8 cellular contexts compared by ENCODE assay signal in the genomic region with DNA sequence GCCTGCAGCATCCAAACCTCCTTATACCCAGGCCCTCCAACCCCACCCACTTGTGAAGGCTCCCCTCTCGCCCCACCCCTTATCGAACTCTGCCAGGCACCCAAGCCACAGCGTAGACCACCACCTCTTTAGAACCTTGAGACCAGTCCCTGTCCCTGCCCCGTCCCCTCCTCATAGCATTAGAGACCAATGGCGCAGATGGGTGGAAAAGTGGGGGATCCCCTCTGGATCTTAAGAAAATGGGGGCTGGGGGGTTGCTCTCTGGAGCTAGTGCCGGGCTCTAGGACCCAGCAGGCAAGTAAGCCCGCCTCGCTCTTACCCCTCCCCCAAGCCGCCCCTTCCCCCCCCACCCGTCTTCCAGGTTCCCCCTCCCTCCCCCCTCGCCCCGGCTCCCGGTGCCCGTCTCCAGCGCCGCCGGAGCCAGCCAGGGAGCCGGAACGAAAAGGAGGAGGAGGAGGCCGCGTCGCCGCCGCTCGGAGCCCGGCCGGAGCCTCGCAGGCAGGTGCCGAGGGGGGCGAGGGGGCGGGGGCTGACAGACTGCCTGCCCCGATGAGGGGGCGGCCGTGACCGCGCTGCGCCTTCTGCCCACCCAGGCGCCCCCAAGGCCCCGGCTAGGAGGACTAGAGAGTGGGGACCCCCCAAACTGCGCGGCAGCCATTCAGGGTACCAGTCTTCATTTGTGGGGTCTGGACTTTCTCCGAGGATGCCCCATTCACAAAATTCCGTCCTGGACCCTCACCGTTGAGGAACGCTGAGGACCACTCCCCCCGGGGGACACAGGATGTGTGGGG. TPM values are rescaled to one million over a fixed set of nuclear protein-coding genes. Genes with fewer than 3 reads are reported as not detected.
DNase-seq lines count a peak whose midpoint lies in the region; FAIRE-seq and TF ChIP-seq lines count a peak whose summit lies in the region.

A gene with protein sequence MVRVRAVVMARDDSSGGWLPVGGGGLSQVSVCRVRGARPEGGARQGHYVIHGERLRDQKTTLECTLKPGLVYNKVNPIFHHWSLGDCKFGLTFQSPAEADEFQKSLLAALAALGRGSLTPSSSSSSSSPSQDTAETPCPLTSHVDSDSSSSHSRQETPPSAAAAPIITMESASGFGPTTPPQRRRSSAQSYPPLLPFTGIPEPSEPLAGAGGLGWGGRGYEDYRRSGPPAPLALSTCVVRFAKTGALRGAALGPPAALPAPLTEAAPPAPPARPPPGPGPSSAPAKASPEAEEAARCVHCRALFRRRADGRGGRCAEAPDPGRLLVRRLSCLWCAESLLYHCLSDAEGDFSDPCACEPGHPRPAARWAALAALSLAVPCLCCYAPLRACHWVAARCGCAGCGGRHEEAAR (plus strand): TSS at position 388 of the 791 bp plus-strand sequence. CDS start 1,606 bp downstream, outside the sequence.

- CTCF ChIA-PET in H1 (lab: Charles Lee; ENCODE audit: partially characterized antibody) = interaction anchor here (0.7 to 1.1 kb wide), 3 partner anchors 14 to 70 kb away, joined by 3 read pairs; a partner anchor contains a TSS

- H2BK20ac ChIP-seq in H9 (ENCODE audit: low read depth, low read length, poor library complexity, severe bottlenecking) (no peak within 1 kb of the TSS), H1 (ENCODE audit: low read length) (no peak within 1 kb of the TSS)

- TF ChIP-seq POLR2A in H1 (IDR thresholded peaks at IDR 0.05; ENCODE audit: control extremely low read depth in 1 of 2, low read depth in 2 of 2, low read length in 2 of 2) (peak in 1 of 2 experiments; percentile 37; a peak in 1 of 3 replicates), uterus (IDR thresholded peaks at IDR 0.05) (no peak)

- H3K4me1 ChIP-seq in H9 (ENCODE audit: insufficient read depth, low read length) = no peaks in the 10 kb centered on the region; the same call in 1 of the 2 replicates
- peaks cover 10 to 23% (median 14%) of the 10 kb centered on the region in 4 experiments for H3K4me1 ChIP-seq in H1 (replicated peaks in 1 of 4; ENCODE audit: control insufficient read depth in 3 of 4, insufficient read depth in 4 of 4, low read length in 3 of 4)
- H3K4me1 ChIP-seq in mesendoderm (ENCODE audit: control insufficient read depth, low read depth, low read length) = peaks cover 3% of the 10 kb centered on the region
- peaks cover 0 to 19% of the 10 kb centered on the region in 2 donors for H3K4me1 ChIP-seq in uterus

- H2BK120ac ChIP-seq in H9 (ENCODE audit: low read depth, low read length, poor library complexity, severe bottlenecking) = peak within 1 kb of the TSS; percentile 15
- H2BK120ac ChIP-seq in H1 (replicated peaks; ENCODE audit: low read depth, low read length) = peak within 1 kb of the TSS; percentile 82
- no peak within 1 kb of the TSS for H2BK120ac ChIP-seq in mesendoderm (ENCODE audit: low read depth, low read length)

- no peak for TF ChIP-seq EP300 in H1 (IDR thresholded peaks at IDR 0.05; ENCODE audit: borderline replicate concordance in 1 of 2, low read depth in 2 of 2, low read length in 2 of 2)

- H3K9ac ChIP-seq in H9 (ENCODE audit: extremely low read depth, insufficient read length, low read length) = peak within 1 kb of the TSS; percentile 63
- H3K9ac ChIP-seq in H1 (replicated peaks in 1 of 4; ENCODE audit: extremely low read depth in 1 of 4, low read depth in 3 of 4, low read length in 3 of 4) = peak within 1 kb of the TSS; percentile 66 to 80 (median 74)
- H3K9ac ChIP-seq in mesendoderm (ENCODE audit: low read length) = peak within 1 kb of the TSS; percentile 78

- no CpG with 5 or more reads among the region's 46 CpGs for WGBS in H9 (ENCODE audit: extremely low coverage, insufficient read length, low lambda C conversion rate)
- whole genome bisulfite sequencing in H1 (ENCODE audit: extremely low coverage in 1 of 2, insufficient coverage in 1 of 2, insufficient read length in 1 of 2, insufficient replicate concordance in 2 of 2, low coverage in 1 of 2, low lambda C conversion rate in 2 of 2, missing lambda C conversion rate in 1 of 2), 2 experiments = 1% methylated on average over 12 of the region's 46 CpGs; no CpG with 5 or more reads in 1 of the 2 experiments
- WGBS in mesendoderm (ENCODE audit: extremely low coverage, insufficient coverage, low lambda C conversion rate) = no CpG with 5 or more reads among the region's 46 CpGs

- H3K18ac ChIP-seq in H9 (ENCODE audit: insufficient read length, low read depth, low read length) = peak within 1 kb of the TSS; percentile 64
- peak within 1 kb of the TSS; percentile 97 for H3K18ac ChIP-seq in H1 (ENCODE audit: extremely low read depth, low read length)
- peak within 1 kb of the TSS; percentile 69 for H3K18ac ChIP-seq in mesendoderm (ENCODE audit: low read length)

- no peak within 1 kb of the TSS for H3K27ac ChIP-seq in H9 (ENCODE audit: insufficient read length, low read depth, low read length)
- peak within 1 kb of the TSS; percentile 74 for H3K27ac ChIP-seq in H1 (ENCODE audit: low read depth, low read length)
- peak within 1 kb of the TSS; percentile 19 for H3K27ac ChIP-seq in mesendoderm (ENCODE audit: low read depth, low read length)
- peak within 1 kb of the TSS; percentile 42 to 51 for H3K27ac ChIP-seq in uterus

- H2AK5ac ChIP-seq in H9 (ENCODE audit: insufficient read length, low read length) (no peak within 1 kb of the TSS), H1 (ENCODE audit: low read depth, low read length) (no peak within 1 kb of the TSS), mesendoderm (ENCODE audit: low read length) (no peak within 1 kb of the TSS)

- H3K56ac ChIP-seq in H9 (ENCODE audit: insufficient read length, low read depth, low read length) = no peak within 1 kb of the TSS
- peak within 1 kb of the TSS; percentile 97 for H3K56ac ChIP-seq in H1 (replicated peaks; ENCODE audit: insufficient read length, low read depth, low read length)
- H3K56ac ChIP-seq in mesendoderm (ENCODE audit: low read length) = peak within 1 kb of the TSS; percentile 84

- peaks cover 35% of the 10 kb centered on the region for H3K23me2 ChIP-seq in H9 (ENCODE audit: insufficient read length, low read depth, low read length, poor library complexity, severe bottlenecking)
- H3K23me2 ChIP-seq in H1 (ENCODE audit: low read depth, low read length) = peaks cover 12% of the 10 kb centered on the region

- H3K9me3 ChIP-seq in H9 (ENCODE audit: control insufficient read depth, low read depth, low read length) = no peaks in the 10 kb centered on the region
- no peaks in the 10 kb centered on the region for H3K9me3 ChIP-seq in H1 (ENCODE audit: insufficient read depth in 2 of 2, low read depth in 1 of 2, low read length in 1 of 2)
- H3K9me3 ChIP-seq in uterus = no peaks in the 10 kb centered on the region

- H3K4ac ChIP-seq in H9 (ENCODE audit: low read depth, low read length) = no peak within 1 kb of the TSS
- H3K4ac ChIP-seq in H1 (replicated peaks; ENCODE audit: insufficient read length, low read depth, low read length) = peak within 1 kb of the TSS; percentile 87
- no peak within 1 kb of the TSS for H3K4ac ChIP-seq in mesendoderm (ENCODE audit: low read depth, low read length)

- H4K20me1 ChIP-seq in H9 (ENCODE audit: control insufficient read depth, insufficient read depth, insufficient read length) (no peaks in the 10 kb centered on the region), H1 (replicated peaks in 1 of 2; ENCODE audit: control insufficient read depth in 1 of 2, insufficient read depth in 2 of 2, low read length in 2 of 2) (peaks cover 0 to 6% of the 10 kb centered on the region in 2 experiments)

- no peaks in the 10 kb centered on the region for H3K9me3 Mint-ChIP-seq in H9

- H2BK12ac ChIP-seq in H9 (ENCODE audit: insufficient read length, low read depth, low read length) (no peak within 1 kb of the TSS), H1 (ENCODE audit: low read depth, low read length) (0 out of 2 replicates have a peak within 1 kb of the TSS, but pooled peaks have one; percentile 39)

- TF ChIP-seq CTCF in H9 (conservative IDR thresholded peaks at IDR 0.05) = no peak
- no peak for TF ChIP-seq CTCF in H1 (IDR thresholded peaks at IDR 0.05; ENCODE audit: control extremely low read depth in 1 of 3, insufficient read depth in 1 of 3, low read depth in 1 of 3, low read length in 3 of 3)
- no peak for TF ChIP-seq CTCF in uterus (IDR thresholded peaks at IDR 0.05)

- peaks cover 7% of the 10 kb centered on the region; the same call in 1 of the 2 replicates for H3K27me3 Mint-ChIP-seq in H9 (ENCODE audit: low read depth)

- no peak within 1 kb of the TSS for H2BK15ac ChIP-seq in H9 (ENCODE audit: low read depth, low read length)
- no peak within 1 kb of the TSS; the same call in 1 of the 2 replicates for H2BK15ac ChIP-seq in H1 (ENCODE audit: low read length)
- no peak within 1 kb of the TSS for H2BK15ac ChIP-seq in mesendoderm (replicated peaks; ENCODE audit: low read depth)

- peak within 1 kb of the TSS; percentile 85 to 97 (median 97) for H3K27ac Mint-ChIP-seq in H9

- POLR2A ChIA-PET in H1 (lab: Charles Lee; ENCODE audit: partially characterized antibody) = interaction anchor here (0.6 to 4.3 kb wide), 16 partner anchors 13 to 230 kb away, joined by 3 to 38 read pairs (median 3); a partner anchor contains a TSS

- no peak within 1 kb of the TSS for H3T11ph ChIP-seq in H9 (ENCODE audit: low read length)

- H2AFZ ChIP-seq in H9 (ENCODE audit: low read length) (peak within 1 kb of the TSS; percentile 70), H1 (ENCODE audit: low read length) (peak within 1 kb of the TSS; percentile 11; the same call in 1 of the 2 replicates)

- H3K36me3 ChIP-seq in H1 (ENCODE audit: control insufficient read depth in 2 of 4, insufficient read depth in 4 of 4, low read length in 3 of 4) (peaks cover 2 to 14% (median 6%) of the 10 kb centered on the region in 4 experiments; a peak in 3 of 8 replicates), mesendoderm (ENCODE audit: control insufficient read depth, insufficient read depth, low read length) (no peaks in the 10 kb centered on the region), uterus (no peaks in the 10 kb centered on the region)

- DNase-seq in AG20443 (ENCODE audit: low spot score) = peak; percentile 66
- no peak for DNase-seq in H9
- peak; percentile 66 for DNase-seq in RKO (ENCODE audit: low spot score)
- peak in 1 of 2 experiments; percentile 81 for DNase-seq in H1 (ENCODE audit: low read depth in 1 of 2, low spot score in 2 of 2)
- no peak for DNase-seq in mesendoderm
- peak in 1 of 2 donors; percentile 35 for DNase-seq in uterus
- no peak for DNase-seq in AML-193 (lab: John Stamatoyannopoulos, UW)
- no peak for DNase-seq in NCI-H1092 treated with DMSO at 0.1 percent for 48 hours (lab: John Stamatoyannopoulos, UW)

- H3K14ac ChIP-seq in H9 (ENCODE audit: insufficient read depth, low read length) (peak within 1 kb of the TSS; percentile 77), H1 (ENCODE audit: insufficient read length) (no peak within 1 kb of the TSS)

- H3K4me1 Mint-ChIP-seq in H9 = peaks cover 39 to 51% of the 10 kb centered on the region in 2 experiments

- no peak within 1 kb of the TSS for H4K5ac ChIP-seq in H9 (ENCODE audit: insufficient read length, low read depth, low read length)
- peak within 1 kb of the TSS; percentile 93 for H4K5ac ChIP-seq in H1 (ENCODE audit: insufficient read length, low read depth, low read length)
- H4K5ac ChIP-seq in mesendoderm (ENCODE audit: low read length) = no peak within 1 kb of the TSS

- H3K4me3 ChIP-seq in H1 (ENCODE audit: extremely low read depth in 1 of 4, insufficient read depth in 2 of 4, low read depth in 3 of 4, low read length in 4 of 4) (peak within 1 kb of the TSS; percentile 93 to 98 (median 96)), mesendoderm (ENCODE audit: low read length) (peak within 1 kb of the TSS; percentile 60), uterus (peak within 1 kb of the TSS; percentile 39 to 46)

- no peak for FAIRE-seq in H1 (lab: Jason Lieb, UNC)

- H3K4me2 ChIP-seq in H9 (ENCODE audit: insufficient read depth, insufficient read length, low read length) (peak within 1 kb of the TSS; percentile 88), H1 (ENCODE audit: insufficient read depth in 1 of 2, low read depth in 2 of 2, low read length in 2 of 2) (peak within 1 kb of the TSS; percentile 92 to 93), mesendoderm (ENCODE audit: low read length) (peak within 1 kb of the TSS; percentile 98)

- intact Hi-C loops in uterus (cut with DNase I; ENCODE audit: low total_unique reads) = no loop called here

- peak within 1 kb of the TSS; percentile 83 to 95 for H3K4me3 Mint-ChIP-seq in H9

- H2BK5ac ChIP-seq in H9 (ENCODE audit: insufficient read length, low read length) = no peak within 1 kb of the TSS
- peak within 1 kb of the TSS; percentile 86; the same call in 1 of the 2 replicates for H2BK5ac ChIP-seq in H1 (ENCODE audit: low read depth, low read length)
- no peak within 1 kb of the TSS for H2BK5ac ChIP-seq in mesendoderm (ENCODE audit: low read length)

- H3K79me1 ChIP-seq in H9 (ENCODE audit: insufficient read depth, low read depth, low read length, poor library complexity, severe bottlenecking) = no peaks in the 10 kb centered on the region
- H3K79me1 ChIP-seq in H1 (ENCODE audit: low read depth, low read length) = peaks cover 4% of the 10 kb centered on the region; the same call in 1 of the 2 replicates
- no peaks in the 10 kb centered on the region for H3K79me1 ChIP-seq in mesendoderm (ENCODE audit: low read length)

- peaks cover 16 to 34% (median 21%) of the 10 kb centered on the region in 3 experiments for H3K36me3 Mint-ChIP-seq in H9 (ENCODE audit: insufficient read depth in 1 of 3, low read depth in 3 of 3)

- H3K23ac ChIP-seq in H9 (ENCODE audit: insufficient read length, low read depth, low read length) (no peak within 1 kb of the TSS), H1 (ENCODE audit: insufficient read length) (no peak within 1 kb of the TSS), mesendoderm (ENCODE audit: low read length) (no peak within 1 kb of the TSS)

- TF ChIP-seq RAD21 in H1 (IDR thresholded peaks at IDR 0.05 in 1 of 2, conservative IDR thresholded peaks at IDR 0.05 in 1 of 2; ENCODE audit: low read depth in 2 of 2, low read length in 2 of 2) = no peak

- H4K91ac ChIP-seq in H9 (ENCODE audit: insufficient read length, low read depth, low read length) = no peak within 1 kb of the TSS
- peak within 1 kb of the TSS; percentile 92 for H4K91ac ChIP-seq in H1 (replicated peaks; ENCODE audit: insufficient read length, low read length)

- H3K27me3 ChIP-seq in H9 (ENCODE audit: insufficient read depth, low read length) (no peaks in the 10 kb centered on the region), H1 (replicated peaks in 1 of 4; ENCODE audit: control insufficient read depth in 3 of 4, extremely low read depth in 1 of 4, insufficient read depth in 3 of 4, low read length in 3 of 4) (no peaks in the 10 kb centered on the region), mesendoderm (ENCODE audit: insufficient read depth, low read length, poor library complexity) (no peaks in the 10 kb centered on the region), uterus (no peaks in the 10 kb centered on the region)

- H3K79me2 ChIP-seq in H9 (ENCODE audit: insufficient read depth, low read length) = no peaks in the 10 kb centered on the region; the same call in 1 of the 2 replicates
- peaks cover 0 to 7% of the 10 kb centered on the region in 2 experiments; a peak in 2 of 4 replicates for H3K79me2 ChIP-seq in H1 (ENCODE audit: control insufficient read depth in 1 of 2, insufficient read depth in 2 of 2, low read length in 2 of 2)
- H3K79me2 ChIP-seq in mesendoderm (ENCODE audit: control insufficient read depth, insufficient read depth, low read length) = no peaks in the 10 kb centered on the region

- H4K8ac ChIP-seq in H9 (replicated peaks; ENCODE audit: insufficient read length, low read depth, low read length) = no peak within 1 kb of the TSS
- peak within 1 kb of the TSS; percentile 91 for H4K8ac ChIP-seq in H1 (ENCODE audit: extremely low read depth, insufficient read depth, low read length)
- H4K8ac ChIP-seq in mesendoderm (ENCODE audit: low read depth, low read length) = no peak within 1 kb of the TSS

RNA-seq across cellular contexts. Expression of the gene that starts here (rescaled TPM):
- total RNA-seq in H9 (2021) (11.5 and 16.4 TPM in 2 replicates), uterus (1 to 10 TPM in 1 of 4 donors, under 1 TPM in 1, not detected in 2; 0.88 to 5.7 TPM)
- total RNA-seq in H1 (2021; fragmentation: NEBNext Ultra II Directional; extraction: Animal tissue kit (Norgen Biotek cat#: 25700)) = 7.1 and 8.1 TPM in 2 replicates
- polyA plus RNA-seq in H1 (2011; rRNA removed) = 10.3 and 13.5 TPM in 2 replicates
- 9.5 TPM for polyA plus RNA-seq in H1 (2011; cell fraction: cytosol; rRNA removed)
- 28.3 TPM for polyA plus RNA-seq in H1 (2011; cell fraction: nucleus; rRNA removed)
- 8.0 to 11.4 TPM (median 9.0 TPM) in 4 replicates for polyA plus RNA-seq in H1 (2012, experiment 1 of 2)
- polyA plus RNA-seq in H1 (2012, experiment 2 of 2) = 4.8 TPM
- 6.6 TPM for polyA plus RNA-seq in H1 (2013, experiment 1 of 2)
- polyA plus RNA-seq in H1 (2013, experiment 2 of 2) = 6.1 TPM
- polyA minus RNA-seq in H1 (2011; rRNA and poly(A)+ RNA removed) = 3.8 and 5.4 TPM in 2 replicates
- 3.0 TPM for polyA minus RNA-seq in H1 (2011; cell fraction: cytosol; rRNA and poly(A)+ RNA removed)
- 16.1 TPM for polyA minus RNA-seq in H1 (2011; cell fraction: nucleus; rRNA and poly(A)+ RNA removed)
- polyA plus RNA-seq in mesendoderm (2013, experiment 1 of 2) = 2.1 TPM
- polyA plus RNA-seq in mesendoderm (2013, experiment 2 of 2) = 2.1 TPM

Comparison
In these comparisons a context has a peak if more than half of its experiments do, and no peak if none do; other contexts are left out.
1. DNase-seq: peak in AG20443 (single experiment) and RKO (single experiment); none in H9 (single experiment), mesendoderm (single experiment), AML-193 (0 of 2) and NCI-H1092 treated with DMSO at 0.1 percent for 48 hours (single experiment).
2. H3K4me3 ChIP-seq: peak in every context shown above with its lines; median percentile 96 in H1; 60 in mesendoderm; 42 in uterus.
3. Peak in every context shown above with its lines, with median percentiles within 50 percentile points of each other: H3K18ac ChIP-seq, H3K4me2 ChIP-seq and H3K9ac ChIP-seq.